In the genomic region with DNA sequence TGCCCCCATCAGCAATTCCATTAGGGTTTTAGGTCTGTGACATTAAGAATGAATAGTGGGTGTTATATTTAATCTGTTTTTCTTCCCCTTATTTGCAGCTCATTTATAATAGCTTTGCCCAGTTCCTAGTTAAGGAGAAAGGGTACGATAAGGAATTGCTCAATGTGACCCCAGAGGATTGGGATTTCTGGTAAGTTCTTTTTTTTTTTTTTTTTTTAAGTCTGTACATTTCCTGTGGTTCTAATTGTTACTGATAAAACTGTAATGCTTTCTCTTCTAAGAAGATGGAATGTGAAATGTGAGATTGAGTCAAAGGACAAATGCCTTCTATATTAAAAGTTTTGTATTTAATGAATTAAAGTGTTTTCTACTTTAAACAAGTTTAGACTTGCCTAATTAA, we compare ENCODE assay signal across 22 cellular contexts. TPM values are rescaled to one million over a fixed set of nuclear protein-coding genes. Genes with fewer than 3 reads are reported as not detected.
DNase-seq lines count a peak whose midpoint lies in the region; ATAC-seq and TF ChIP-seq lines count a peak whose summit lies in the region.
"Had no signal": no experiment of that assay in that cellular context is flagged by ENCODE, and none has a peak within 500 bp of the region (broad histone marks: within the 10 kb centered on the region; RNA-seq: fewer than 3 reads in every experiment).

No MANE protein-coding gene starts in this region.

- H3K9me3 ChIP-seq in mammary epithelial cell (replicated peaks; ENCODE audit: insufficient read depth, low read length) (no peaks in the 10 kb centered on the region), adipocyte (ENCODE audit: control insufficient read depth, low read length) (no peaks in the 10 kb centered on the region)
- H3K9me3 ChIP-seq: A549, prostate gland, spleen, upper lobe of right lung had no signal

- H3K36me3 ChIP-seq in mammary epithelial cell (ENCODE audit: insufficient read depth, low read length) (peaks cover 15% of the 10 kb centered on the region), adipocyte (ENCODE audit: control insufficient read depth, insufficient read depth, low read length, severe bottlenecking) (peaks cover 19% of the 10 kb centered on the region)
- H3K36me3 ChIP-seq: prostate gland had no signal

- no peak overlapping the region for H3K4me3 ChIP-seq in mammary epithelial cell (replicated peaks in 1 of 3; ENCODE audit: insufficient read depth in 1 of 3, low read depth in 2 of 3, low read length in 3 of 3)
- H3K4me3 ChIP-seq in adipocyte (ENCODE audit: low read length) = peak overlapping the region; percentile 49
- no peak overlapping the region for H3K4me3 ChIP-seq in fibroblast of pulmonary artery (replicated peaks; ENCODE audit: low read depth, low read length)
- H3K4me3 ChIP-seq: A549, prostate gland, spleen, upper lobe of right lung had no signal

- no peak overlapping the region for H2AFZ ChIP-seq in mammary epithelial cell (ENCODE audit: low read depth, low read length)

- intact Hi-C loops in mammary epithelial cell (cut with micrococcal nuclease) = loop anchor here (10.0 kb wide), 1 partner anchor 469 kb away; a partner anchor contains a TSS
- intact Hi-C loops in MCF 10A (cut with micrococcal nuclease) = no loop called here

- H3K9ac ChIP-seq in mammary epithelial cell (ENCODE audit: insufficient read depth, low read length) = no peak overlapping the region
- peak overlapping the region; percentile 46 for H3K9ac ChIP-seq in adipocyte (ENCODE audit: low read length)

- peaks cover 15% of the 10 kb centered on the region for H3K4me1 Mint-ChIP-seq in MCF 10A (ENCODE audit: insufficient read depth, unreplicated experiment)
- H3K4me1 Mint-ChIP-seq in stimulated activated memory B cell treated with anti-CD40 and anti-IgM and Interleukin-4, amounts not matched to agents 10 μg/mL and 1 μg/mL and 100 μg/mL, for 72 hours = peaks cover 46% of the 10 kb centered on the region

- no peak overlapping the region for H3K4me3 Mint-ChIP-seq in MCF 10A (ENCODE audit: unreplicated experiment)
- H3K4me3 Mint-ChIP-seq in stimulated activated memory B cell treated with anti-CD40 and anti-IgM and Interleukin-4, amounts not matched to agents 10 μg/mL and 1 μg/mL and 100 μg/mL, for 72 hours = no peak overlapping the region
- H3K4me3 Mint-ChIP-seq: activated CD4-positive, alpha-beta T cell treated with anti-CD3 and anti-CD28 coated beads for 36 hours; CD14-positive monocyte; nephron had no signal

- H3K9me3 Mint-ChIP-seq in MCF 10A (ENCODE audit: unreplicated experiment) = no peaks in the 10 kb centered on the region
- no peaks in the 10 kb centered on the region for H3K9me3 Mint-ChIP-seq in stimulated activated memory B cell treated with anti-CD40 and anti-IgM and Interleukin-4, amounts not matched to agents 10 μg/mL and 1 μg/mL and 100 μg/mL, for 72 hours
- H3K9me3 Mint-ChIP-seq: nephron had no signal

- in situ Hi-C loops in mammary epithelial cell (cut with MboI; ENCODE audit: low sequenced_read_pairs in 2 of 2) = no loop called here

- H3K79me2 ChIP-seq in mammary epithelial cell (ENCODE audit: insufficient read depth, low read length) = peaks cover 45% of the 10 kb centered on the region

- no TSS peak for BruUV-seq in mammary epithelial cell (replicated peaks; lab: Mats Ljungman, UMichigan)
- no TSS peak for BruUV-seq in MCF 10A (replicated peaks; lab: Mats Ljungman, UMichigan)

- dilution Hi-C loops in mammary epithelial cell (cut with HindIII; ENCODE audit: low sequenced_read_pairs) = no loop called here

- WGBS in mammary epithelial cell (ENCODE audit: low coverage, missing lambda C conversion rate) = 50% methylated on average over 1 of the region's 1 CpG

- H3K4me2 ChIP-seq in mammary epithelial cell (ENCODE audit: insufficient read depth, low read depth, low read length) = peak overlapping the region; percentile 59
- H3K4me2 ChIP-seq: A549 had no signal

- TF ChIP-seq CTCF in mammary epithelial cell (conservative IDR thresholded peaks at IDR 0.05 in 1 of 2, IDR thresholded peaks at IDR 0.05 in 1 of 2; ENCODE audit: extremely low read depth in 1 of 2, insufficient read depth in 1 of 2, low read depth in 1 of 2, low read length in 2 of 2) = no peak
- TF ChIP-seq CTCF in MCF 10A (IDR thresholded peaks at IDR 0.05; ENCODE audit: unreplicated experiment) = no peak
- no peak for TF ChIP-seq CTCF in fibroblast of pulmonary artery (IDR thresholded peaks at IDR 0.05; ENCODE audit: low read length, missing control alignments)

- peaks cover 15% of the 10 kb centered on the region for H3K36me3 Mint-ChIP-seq in MCF 10A (ENCODE audit: insufficient read depth, unreplicated experiment)
- peaks cover 38% of the 10 kb centered on the region for H3K36me3 Mint-ChIP-seq in stimulated activated memory B cell treated with anti-CD40 and anti-IgM and Interleukin-4, amounts not matched to agents 10 μg/mL and 1 μg/mL and 100 μg/mL, for 72 hours

- no peak for ATAC-seq in stimulated activated memory B cell treated with anti-CD40 and anti-IgM and Interleukin-4, amounts not matched to agents 10 μg/mL and 1 μg/mL and 100 μg/mL, for 72 hours
- ATAC-seq in HG02759 (IDR thresholded peaks at IDR 0.05; ENCODE audit: unreplicated experiment) = no peak
- ATAC-seq: A549; activated CD4-positive, alpha-beta T cell treated with anti-CD3 and anti-CD28 coated beads for 36 hours; foreskin keratinocyte had no signal

- DNase-seq in mammary epithelial cell (no peak), MCF 10A (ENCODE audit: unreplicated experiment) (no peak), adipocyte (ENCODE audit: low read depth) (peak; percentile 52), fibroblast of pulmonary artery (ENCODE audit: low read depth) (peak; percentile 79), UCSD-AML1 (lab: John Stamatoyannopoulos, UW; ENCODE audit: unreplicated experiment) (no peak), putamen (ENCODE audit: low spot score) (no peak)
- DNase-seq: activated CD4-positive, alpha-beta T cell treated with anti-CD3 and anti-CD28 coated beads for 36 hours; activated gamma-delta T cell; anterior cingulate cortex; KBM-7; NCI-H2081; NCI-H446; spleen; stimulated activated CD4-positive, alpha-beta T cell treated with anti-CD3 and anti-CD28 coated beads, Interleukin-4, amount 100 ng/mL, for 4 hours had no signal

- H3K27me3 Mint-ChIP-seq in MCF 10A (ENCODE audit: insufficient read depth, unreplicated experiment) = no peaks in the 10 kb centered on the region
- H3K27me3 Mint-ChIP-seq in stimulated activated memory B cell treated with anti-CD40 and anti-IgM and Interleukin-4, amounts not matched to agents 10 μg/mL and 1 μg/mL and 100 μg/mL, for 72 hours = no peaks in the 10 kb centered on the region
- H3K27me3 Mint-ChIP-seq: activated CD4-positive, alpha-beta T cell treated with anti-CD3 and anti-CD28 coated beads for 36 hours had no signal

- H3K27ac Mint-ChIP-seq in MCF 10A (ENCODE audit: low read depth, unreplicated experiment) = no peak overlapping the region
- peak overlapping the region; percentile 33 for H3K27ac Mint-ChIP-seq in stimulated activated memory B cell treated with anti-CD40 and anti-IgM and Interleukin-4, amounts not matched to agents 10 μg/mL and 1 μg/mL and 100 μg/mL, for 72 hours
- H3K27ac Mint-ChIP-seq: activated CD4-positive, alpha-beta T cell treated with anti-CD3 and anti-CD28 coated beads for 36 hours; CD14-positive monocyte; nephron had no signal

- H4K20me1 ChIP-seq in mammary epithelial cell (ENCODE audit: insufficient read depth, low read length) = no peaks in the 10 kb centered on the region

- H3K4me1 ChIP-seq in mammary epithelial cell (ENCODE audit: insufficient read depth, low read length) (peaks cover 24% of the 10 kb centered on the region), adipocyte (ENCODE audit: control insufficient read depth, insufficient read depth, low read length) (peaks cover 29% of the 10 kb centered on the region)

- peak overlapping the region; percentile 31 for H3K27ac ChIP-seq in mammary epithelial cell (ENCODE audit: insufficient read depth, low read depth, low read length)
- H3K27ac ChIP-seq: A549, foreskin keratinocyte, prostate gland, upper lobe of right lung had no signal

- POLR2A ChIA-PET in MCF 10A (lab: Yijun Ruan, JAX) = interaction anchor here (2.2 kb wide), 1 partner anchor 45 kb away, joined by 6 read pairs; a partner anchor contains a TSS

- H3K27me3 ChIP-seq in mammary epithelial cell (ENCODE audit: insufficient read depth, low read length) (no peaks in the 10 kb centered on the region), adipocyte (replicated peaks; ENCODE audit: control insufficient read depth, insufficient read depth, low read length) (no peaks in the 10 kb centered on the region)
- H3K27me3 ChIP-seq: foreskin keratinocyte, spleen, upper lobe of right lung had no signal

- CTCF ChIA-PET in mammary epithelial cell (lab: Charles Lee; ENCODE audit: low non-redundant PET) = no interaction called here
- CTCF ChIA-PET in MCF 10A (lab: Yijun Ruan, JAX) = interaction anchor here (0.6 to 2.4 kb wide), 9 partner anchors 9 to 1825 kb away, joined by 3 to 8 read pairs (median 4); a partner anchor contains a TSS

RNA-seq across cellular contexts. Expression of a gene that starts 5.5 kb away (rescaled TPM):
- total RNA-seq in mammary epithelial cell = 10 to 100 TPM; 11.3 to 47.6 TPM
- 35.1 TPM for polyA plus RNA-seq in mammary epithelial cell
- 46.5 TPM for polyA minus RNA-seq in mammary epithelial cell
- total RNA-seq in MCF 10A (2022) = 16.5 and 27.6 TPM in 2 replicates

RNA-seq across cellular contexts. Expression of a gene that starts 19.8 kb away (rescaled TPM):
- not detected for total RNA-seq in mammary epithelial cell
- polyA plus RNA-seq in mammary epithelial cell = not detected
- not detected for polyA minus RNA-seq in mammary epithelial cell
- total RNA-seq in MCF 10A (2022) = not detected in 2 replicates
- total RNA-seq: activated CD4-positive, alpha-beta T cell treated with anti-CD3 and anti-CD28 coated beads for 36 hours; foreskin keratinocyte; prostate gland had no signal
- polyA plus RNA-seq: A549, CD14-positive monocyte, foreskin keratinocyte had no signal

RNA-seq across cellular contexts. Expression of a gene that starts 45.5 kb away (rescaled TPM):
- total RNA-seq in mammary epithelial cell (1 to 10 TPM; 3.2 to 6.2 TPM), MCF 10A (2022) (0.82 and 0.98 TPM in 2 replicates)
- polyA plus RNA-seq in mammary epithelial cell = 1.4 TPM
- 7.8 TPM for polyA minus RNA-seq in mammary epithelial cell
- polyA plus RNA-seq: CD14-positive monocyte had no signal

Comparison
In these comparisons a context has a peak if more than half of its experiments do, and no peak if none do; other contexts are left out.
1. DNase-seq: peak in adipocyte (single experiment) and fibroblast of pulmonary artery (single experiment); none in mammary epithelial cell (single experiment), MCF 10A (single experiment), UCSD-AML1 (single experiment) and putamen (single experiment).